13 cellular contexts compared by ENCODE assay signal in the genomic region with DNA sequence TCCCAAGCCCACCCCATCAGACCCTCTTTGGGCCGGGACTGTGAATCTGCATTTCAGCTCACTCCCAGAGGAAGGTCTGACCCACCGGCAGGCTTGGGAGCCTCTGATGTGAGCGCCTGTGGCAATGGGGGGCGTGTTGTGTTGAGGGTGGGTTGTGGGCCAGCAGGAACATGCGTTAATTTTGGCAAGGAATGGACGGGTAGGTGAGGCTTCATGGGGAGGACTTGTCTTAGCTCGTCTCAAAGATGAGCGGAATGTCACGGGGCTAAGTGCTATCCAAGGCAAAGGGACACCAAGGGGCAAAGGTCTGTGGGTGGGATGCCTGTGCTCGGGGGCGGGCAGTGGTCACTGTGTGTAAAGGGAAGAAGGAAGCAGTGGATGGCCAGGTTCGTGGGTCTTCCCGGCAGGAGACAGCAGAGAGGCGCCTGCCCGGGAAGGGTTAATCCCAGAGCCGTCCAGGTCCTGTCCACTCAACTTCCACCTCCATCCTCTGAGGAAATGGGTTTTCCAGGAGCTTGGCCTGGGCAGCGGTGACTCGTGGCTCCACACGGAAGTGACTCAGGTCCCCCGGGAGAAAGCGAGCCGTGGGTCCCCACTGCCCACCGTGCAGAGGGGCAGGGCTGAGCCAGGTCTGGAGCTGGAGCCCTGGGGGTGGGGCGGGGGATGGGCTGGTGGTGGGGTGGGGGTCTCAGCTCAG. TPM values are rescaled to one million over a fixed set of nuclear protein-coding genes. Genes with fewer than 3 reads are reported as not detected.
DNase-seq lines count a peak whose midpoint lies in the region; ATAC-seq and TF ChIP-seq lines count a peak whose summit lies in the region.
"Had no signal": no experiment of that assay in that cellular context is flagged by ENCODE, and none has a peak within 500 bp of the region (broad histone marks: within the 10 kb centered on the region; RNA-seq: fewer than 3 reads in every experiment).

No MANE protein-coding gene starts in this region.

- no peak for ATAC-seq in mucosa of descending colon

- 54 to 64% (median 60%) methylated on average over 20 to 24 of the region's 24 CpGs for WGBS in spleen, 5 donors

- H3K4me3 ChIP-seq in spleen (peak overlapping the region in 1 of 8 donors; percentile 2), mucosa of descending colon (no peak overlapping the region)

- peaks cover 11 to 58% (median 33%) of the 10 kb centered on the region in 6 donors for H3K4me1 ChIP-seq in spleen
- peaks cover 3% of the 10 kb centered on the region for H3K4me1 ChIP-seq in mucosa of descending colon (ENCODE audit: low read depth)

- TF ChIP-seq POLR2A in spleen (IDR thresholded peaks at IDR 0.05), result no peak

- peaks cover 0 to 15% (median 0%) of the 10 kb centered on the region in 7 donors for H3K27me3 ChIP-seq in spleen (replicated peaks in 1 of 7)

- H3K27ac ChIP-seq in spleen, result peak overlapping the region in 6 of 8 donors; percentile 45 to 83 (median 52)

- H3K36me3 ChIP-seq in spleen (no peaks in the 10 kb centered on the region), mucosa of descending colon (ENCODE audit: low read depth) (no peaks in the 10 kb centered on the region)

- no peaks in the 10 kb centered on the region for H3K36me3 Mint-ChIP-seq in HFFc6 (ENCODE audit: low read depth)
- peaks cover 34% of the 10 kb centered on the region for H3K36me3 Mint-ChIP-seq in brain

- no peak overlapping the region for H3K4me3 Mint-ChIP-seq in HFFc6
- H3K4me3 Mint-ChIP-seq in brain, result peak overlapping the region in 4 of 5 experiments; percentile 33 to 46 (median 42)
- H3K4me3 Mint-ChIP-seq: stimulated activated naive CD8-positive, alpha-beta T cell treated with anti-CD3 and anti-CD28 coated beads, Interleukin-15, Interleukin-2, amounts not matched to agents 100 ng/mL and 50 ng/mL, for 24 hours had no signal

- intact Hi-C loops in spleen (cut with DNase I; ENCODE audit: low total_unique reads) (loop anchor here (5.0 kb wide), 2 partner anchors 54 to 69 kb away; no protein-coding TSS in a partner anchor), mucosa of descending colon (cut with DNase I, micrococcal nuclease) (loop anchor here in 1 of 2 donors (5.0 kb wide), 1 partner anchor 54 kb away; no protein-coding TSS in a partner anchor)

- H3K27ac Mint-ChIP-seq in HFFc6, result no peak overlapping the region
- H3K27ac Mint-ChIP-seq in brain, result peak overlapping the region in 4 of 5 experiments; percentile 76 to 95 (median 86)
- H3K27ac Mint-ChIP-seq: stimulated activated naive CD8-positive, alpha-beta T cell treated with anti-CD3 and anti-CD28 coated beads, Interleukin-15, Interleukin-2, amounts not matched to agents 100 ng/mL and 50 ng/mL, for 24 hours had no signal

- H3K4me1 Mint-ChIP-seq in HFFc6 (ENCODE audit: low read depth) (peaks cover 31% of the 10 kb centered on the region), brain (peaks cover 41% of the 10 kb centered on the region)

- H3K9me3 ChIP-seq in spleen (no peaks in the 10 kb centered on the region), mucosa of descending colon (no peaks in the 10 kb centered on the region)

- no peaks in the 10 kb centered on the region for H3K9me3 Mint-ChIP-seq in HFFc6
- H3K9me3 Mint-ChIP-seq in brain, result no peaks in the 10 kb centered on the region
- H3K9me3 Mint-ChIP-seq: stimulated activated naive CD8-positive, alpha-beta T cell treated with anti-CD3 and anti-CD28 coated beads, Interleukin-15, Interleukin-2, amounts not matched to agents 100 ng/mL and 50 ng/mL, for 24 hours had no signal

- DNase-seq in HFFc6 (peak; percentile 18), hepatic stellate cell (ENCODE audit: low spot score) (peak; percentile 84), spleen (no peak), LoVo (ENCODE audit: low spot score) (no peak), mucosa of descending colon (no peak), NCI-H1417 (lab: John Stamatoyannopoulos, UW) (no peak)
- DNase-seq in activated CD4-positive, alpha-beta T cell treated with anti-CD3 and anti-CD28 coated beads, Interleukin-2, amount 50 U/mL, for 1 hour, result no peak
- DNase-seq: MV-4-11 had no signal

- TF ChIP-seq CTCF in HFFc6 (IDR thresholded peaks at IDR 0.05) (no peak), brain (conservative IDR thresholded peaks at IDR 0.05) (no peak), spleen (IDR thresholded peaks at IDR 0.05 in 8 of 11, conservative IDR thresholded peaks at IDR 0.05 in 3 of 11) (no peak), mucosa of descending colon (IDR thresholded peaks at IDR 0.05) (no peak)

- H3K27me3 Mint-ChIP-seq in HFFc6 (ENCODE audit: insufficient read depth), result peaks cover 6% of the 10 kb centered on the region
- H3K27me3 Mint-ChIP-seq in brain, result no peaks in the 10 kb centered on the region
- H3K27me3 Mint-ChIP-seq: stimulated activated naive CD8-positive, alpha-beta T cell treated with anti-CD3 and anti-CD28 coated beads, Interleukin-15, Interleukin-2, amounts not matched to agents 100 ng/mL and 50 ng/mL, for 24 hours had no signal

RNA-seq across cellular contexts. Expression of a gene that starts 17.4 kb away (rescaled TPM):
- total RNA-seq in HFFc6 (2021; fragmentation: NEBNext Ultra II Directional; extraction: Animal tissue kit (Norgen Biotek cat#: 25700)), result 1 to 10 TPM in 1 of 6 experiments, under 1 TPM in 5; 0.18 to 1.4 (median 0.50) TPM
- polyA plus RNA-seq in brain (ENCODE audit: insufficient read depth, low read depth, low replicate concordance) (268 TPM), spleen (1 to 10 TPM; 1.0 to 2.7 (median 1.2) TPM)
- total RNA-seq in spleen (10 to 100 TPM in 4 of 7 donors, 1 to 10 TPM in 3; 6.9 to 23.7 (median 10.5) TPM), mucosa of descending colon (100 to 1,000 TPM in 1 of 3 donors, 10 to 100 TPM in 2; 37.0 to 104 (median 98.4) TPM)

RNA-seq across cellular contexts. Expression of a gene that starts 22.3 kb away (rescaled TPM):
- not detected for total RNA-seq in HFFc6 (2021; fragmentation: NEBNext Ultra II Directional; extraction: Animal tissue kit (Norgen Biotek cat#: 25700))
- 0.29 TPM for polyA plus RNA-seq in brain (ENCODE audit: insufficient read depth, low read depth, low replicate concordance)
- total RNA-seq in spleen, result 100 to 1,000 TPM in 2 of 7 donors, 10 to 100 TPM in 5; 16.6 to 116 (median 34.2) TPM
- polyA plus RNA-seq in spleen, result 10 to 100 TPM in 1 of 3 donors, 1 to 10 TPM in 2; 2.5 to 15.3 (median 8.5) TPM
- total RNA-seq in mucosa of descending colon, result 1 to 10 TPM in 2 of 3 donors, under 1 TPM in 1; 0.84 to 3.4 (median 1.8) TPM
- total RNA-seq: activated CD8-positive, alpha-beta memory T cell treated with anti-CD3 and anti-CD28 coated beads for 36 hours; chondrocyte; kidney epithelial cell had no signal

RNA-seq across cellular contexts. Expression of a gene that starts 48.8 kb away (rescaled TPM):
- not detected for total RNA-seq in HFFc6 (2021; fragmentation: NEBNext Ultra II Directional; extraction: Animal tissue kit (Norgen Biotek cat#: 25700))
- polyA plus RNA-seq in brain (ENCODE audit: insufficient read depth, low read depth, low replicate concordance), result 2.4 TPM
- 1 to 10 TPM in 1 of 7 donors, under 1 TPM in 2, not detected in 4; 0.20 to 2.1 (median 0.60) TPM for total RNA-seq in spleen
- under 1 TPM; 0.03 to 0.11 (median 0.06) TPM for polyA plus RNA-seq in spleen
- total RNA-seq in mucosa of descending colon, result not detected
- total RNA-seq: activated CD8-positive, alpha-beta memory T cell treated with anti-CD3 and anti-CD28 coated beads for 36 hours; chondrocyte had no signal

Comparison
In these comparisons a context has a peak if more than half of its experiments do, and no peak if none do; other contexts are left out.
1. DNase-seq: peak in HFFc6 (single experiment) and hepatic stellate cell (single experiment); none in spleen (single experiment), LoVo (single experiment), mucosa of descending colon (0 of 3), NCI-H1417 (0 of 3) and activated CD4-positive, alpha-beta T cell treated with anti-CD3 and anti-CD28 coated beads, Interleukin-2, amount 50 U/mL, for 1 hour (single experiment).
2. RNA of a gene that starts 22.3 kb away (total RNA-seq): 16.6 to 116 TPM in spleen; 0.84 to 3.4 TPM in mucosa of descending colon and not detected in HFFc6; every median in the first group is over 4 times any median in the second.